18 cellular contexts compared by ENCODE assay signal in the genomic region with DNA sequence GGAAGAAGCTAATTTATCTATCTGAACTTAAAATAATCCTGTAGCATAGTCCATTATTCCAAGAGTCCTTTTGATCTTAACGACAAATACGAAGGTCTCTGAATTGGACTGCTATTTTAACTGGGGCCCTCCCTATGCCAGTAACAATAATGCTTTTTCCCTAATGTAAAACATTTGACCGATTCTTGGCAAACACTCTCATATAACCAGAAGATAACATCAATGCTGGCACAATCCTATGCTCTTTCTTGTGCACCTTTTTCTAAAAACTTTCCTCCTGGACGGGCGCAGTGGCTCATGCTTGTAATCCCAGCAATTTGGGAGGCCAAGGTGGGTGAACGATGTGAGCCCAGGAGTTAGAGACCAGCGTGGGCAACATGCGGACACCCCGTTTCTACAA. TPM values are rescaled to one million over a fixed set of nuclear protein-coding genes. Genes with fewer than 3 reads are reported as not detected.
DNase-seq lines count a peak whose midpoint lies in the region; ATAC-seq and TF ChIP-seq lines count a peak whose summit lies in the region.
"Had no signal": no experiment of that assay in that cellular context is flagged by ENCODE, and none has a peak within 500 bp of the region (broad histone marks: within the 10 kb centered on the region; RNA-seq: fewer than 3 reads in every experiment).

No MANE protein-coding gene starts in this region.

- H3K9me2 ChIP-seq in SK-N-SH = no peaks in the 10 kb centered on the region

- H3K27ac ChIP-seq in BLaER1 treated with 17β-estradiol and CSF1 and Interleukin-3, amounts not matched to agents 10 nM and 100 nM = peak overlapping the region in 9 of 11 experiments; percentile 17 to 63 (median 45); a peak in 12 of 22 replicates
- H3K27ac ChIP-seq in SK-N-SH (ENCODE audit: low read depth in 2 of 2, low read length in 1 of 2) (peak overlapping the region; percentile 31 to 51; a peak in 2 of 4 replicates), gastroesophageal sphincter (peak overlapping the region; percentile 53 to 72 (median 65)), psoas muscle (peak overlapping the region; percentile 70), foreskin keratinocyte (no peak overlapping the region)

- CTCF ChIA-PET in SK-N-SH (lab: Yijun Ruan, JAX) = no interaction called here

- intact Hi-C loops in psoas muscle (cut with DNase I) = loop anchor here in 1 of 2 donors (5.0 kb wide), 1 partner anchor 42 kb away; no protein-coding TSS in a partner anchor

- TF ChIP-seq EP300 in SK-N-SH (IDR thresholded peaks at IDR 0.05; ENCODE audit: borderline replicate concordance in 1 of 2, low read depth in 1 of 2, low read length in 1 of 2) (no peak), gastroesophageal sphincter (IDR thresholded peaks at IDR 0.05) (no peak)

- no peak for TF ChIP-seq CTCF in SK-N-SH (IDR thresholded peaks at IDR 0.05)
- no peak for TF ChIP-seq CTCF in gastroesophageal sphincter (IDR thresholded peaks at IDR 0.05)
- no peak for TF ChIP-seq CTCF in psoas muscle (IDR thresholded peaks at IDR 0.05)
- no peak for TF ChIP-seq CTCF in foreskin keratinocyte (conservative IDR thresholded peaks at IDR 0.05)

- H4K20me1 ChIP-seq in BLaER1 treated with 17β-estradiol and CSF1 and Interleukin-3, amounts not matched to agents 10 nM and 100 nM = peaks cover 0 to 27% (median 8%) of the 10 kb centered on the region in 11 experiments; a peak in 8 of 22 replicates
- H4K20me1 ChIP-seq in SK-N-SH (ENCODE audit: insufficient read depth) = peaks cover 10% of the 10 kb centered on the region

- H3K9ac ChIP-seq in BLaER1 treated with 17β-estradiol and CSF1 and Interleukin-3, amounts not matched to agents 10 nM and 100 nM = peak overlapping the region in 7 of 11 experiments; percentile 29 to 51 (median 39); a peak in 9 of 22 replicates
- no peak overlapping the region for H3K9ac ChIP-seq in SK-N-SH

- DNase-seq in SK-N-SH = no peak
- no peak for DNase-seq in psoas muscle
- no peak for DNase-seq in foreskin keratinocyte
- DNase-seq: activated CD4-positive, alpha-beta T cell treated with anti-CD3 and anti-CD28 coated beads, Interleukin-2, amount 50 U/mL, for 1 hour; activated naive CD8-positive, alpha-beta T cell treated with anti-CD3 and anti-CD28 coated beads, Interleukin-2, amount 10 ng/mL, durations not matched to agents 7 days and 5 days; CD4-positive, CD25-positive, alpha-beta regulatory T cell; dermis blood vessel endothelial cell; DMS153; NCI-H1694; NCI-H2171 treated with DMSO at 0.1 percent for 48 hours; NCI-H774; SHP77 treated with DMSO at 0.1 percent for 48 hours; stimulated activated CD4-positive, alpha-beta T cell treated with anti-CD3 and anti-CD28 coated beads, Interleukin-15, amount 100 ng/mL, for 24 hours had no signal

- H3K4me2 ChIP-seq in BLaER1 treated with 17β-estradiol and CSF1 and Interleukin-3, amounts not matched to agents 10 nM and 100 nM = peak overlapping the region; percentile 38 to 94 (median 75); a peak in 20 of 22 replicates
- no peak overlapping the region for H3K4me2 ChIP-seq in SK-N-SH

- H3F3A ChIP-seq in SK-N-SH (replicated peaks; ENCODE audit: insufficient read depth) = peaks cover 18% of the 10 kb centered on the region

- H3K4me1 ChIP-seq in BLaER1 treated with 17β-estradiol and CSF1 and Interleukin-3, amounts not matched to agents 10 nM and 100 nM = peaks cover 42 to 62% (median 57%) of the 10 kb centered on the region in 10 experiments
- peaks cover 9 to 23% of the 10 kb centered on the region in 2 experiments; a peak in 3 of 4 replicates for H3K4me1 ChIP-seq in SK-N-SH (ENCODE audit: control insufficient read depth in 1 of 2, insufficient read depth in 2 of 2, low read depth in 1 of 2, low read length in 1 of 2)
- H3K4me1 ChIP-seq in gastroesophageal sphincter = peaks cover 20 to 80% (median 24%) of the 10 kb centered on the region in 3 donors
- H3K4me1 ChIP-seq in psoas muscle = peaks cover 62% of the 10 kb centered on the region
- peaks cover 30% of the 10 kb centered on the region for H3K4me1 ChIP-seq in foreskin keratinocyte

- POLR2A ChIA-PET in SK-N-SH (lab: Yijun Ruan, JAX) = no interaction called here

- ATAC-seq in gastroesophageal sphincter (no peak), psoas muscle (no peak), HG03342 (IDR thresholded peaks at IDR 0.05; ENCODE audit: unreplicated experiment) (no peak), HG03439 (IDR thresholded peaks at IDR 0.05; ENCODE audit: unreplicated experiment) (no peak), HG03280 (IDR thresholded peaks at IDR 0.05; ENCODE audit: unreplicated experiment) (no peak), foreskin keratinocyte (no peak)

- no peaks in the 10 kb centered on the region for H3K27me3 ChIP-seq in BLaER1 treated with 17β-estradiol and CSF1 and Interleukin-3, amounts not matched to agents 10 nM and 100 nM
- H3K27me3 ChIP-seq in SK-N-SH (ENCODE audit: insufficient read depth) (no peaks in the 10 kb centered on the region), gastroesophageal sphincter (no peaks in the 10 kb centered on the region), psoas muscle (ENCODE audit: insufficient read depth in 3 of 3, low read length in 2 of 3) (no peaks in the 10 kb centered on the region), foreskin keratinocyte (no peaks in the 10 kb centered on the region)

- no peak overlapping the region for H2AFZ ChIP-seq in SK-N-SH (ENCODE audit: low read depth)

- peak overlapping the region in 3 of 10 experiments; percentile 15 to 27 (median 18); a peak in 2 of 20 replicates for H3K4me3 ChIP-seq in BLaER1 treated with 17β-estradiol and CSF1 and Interleukin-3, amounts not matched to agents 10 nM and 100 nM
- no peak overlapping the region for H3K4me3 ChIP-seq in SK-N-SH (ENCODE audit: low read depth in 2 of 2, low read length in 1 of 2)
- H3K4me3 ChIP-seq in gastroesophageal sphincter = no peak overlapping the region
- no peak overlapping the region for H3K4me3 ChIP-seq in psoas muscle

- TF ChIP-seq POLR2A in gastroesophageal sphincter (IDR thresholded peaks at IDR 0.05) = no peak

- peaks cover 0 to 27% (median 17%) of the 10 kb centered on the region in 11 experiments; a peak in 18 of 22 replicates for H3K9me3 ChIP-seq in BLaER1 treated with 17β-estradiol and CSF1 and Interleukin-3, amounts not matched to agents 10 nM and 100 nM (replicated peaks in 1 of 11)
- no peaks in the 10 kb centered on the region for H3K9me3 ChIP-seq in SK-N-SH
- H3K9me3 ChIP-seq in gastroesophageal sphincter = no peaks in the 10 kb centered on the region
- H3K9me3 ChIP-seq in psoas muscle = no peaks in the 10 kb centered on the region

- WGBS in SK-N-SH (ENCODE audit: low lambda C conversion rate) = 77% methylated on average over 9 of the region's 9 CpGs
- WGBS in gastroesophageal sphincter (ENCODE audit: low coverage in 1 of 2), 2 donors = 41 to 69% methylated on average over 2 to 8 of the region's 9 CpGs
- WGBS in psoas muscle, 3 donors = 89 to 91% (median 90%) methylated on average over 9 of the region's 9 CpGs

- peaks cover 99% of the 10 kb centered on the region for H3K79me2 ChIP-seq in SK-N-SH (ENCODE audit: insufficient read depth)

- no peak for TF ChIP-seq RAD21 in SK-N-SH (IDR thresholded peaks at IDR 0.05; ENCODE audit: low read length)

- peaks cover 32 to 60% (median 42%) of the 10 kb centered on the region in 11 experiments; a peak in 20 of 22 replicates for H3K36me3 ChIP-seq in BLaER1 treated with 17β-estradiol and CSF1 and Interleukin-3, amounts not matched to agents 10 nM and 100 nM
- H3K36me3 ChIP-seq in SK-N-SH (replicated peaks in 1 of 2; ENCODE audit: control insufficient read depth in 1 of 2, insufficient read depth in 2 of 2, low read length in 1 of 2) = peaks cover 12 to 31% of the 10 kb centered on the region in 2 experiments
- H3K36me3 ChIP-seq in gastroesophageal sphincter = peaks cover 0 to 11% of the 10 kb centered on the region in 2 donors
- H3K36me3 ChIP-seq in psoas muscle (ENCODE audit: insufficient read depth in 1 of 2, low read depth in 1 of 2) = peaks cover 2 to 37% of the 10 kb centered on the region in 2 donors

TF ChIP-seq in SK-N-SH, 30 proteins besides CTCF, POLR2A, EP300 and RAD21:
- TF ChIP-seq, protein P1, sequence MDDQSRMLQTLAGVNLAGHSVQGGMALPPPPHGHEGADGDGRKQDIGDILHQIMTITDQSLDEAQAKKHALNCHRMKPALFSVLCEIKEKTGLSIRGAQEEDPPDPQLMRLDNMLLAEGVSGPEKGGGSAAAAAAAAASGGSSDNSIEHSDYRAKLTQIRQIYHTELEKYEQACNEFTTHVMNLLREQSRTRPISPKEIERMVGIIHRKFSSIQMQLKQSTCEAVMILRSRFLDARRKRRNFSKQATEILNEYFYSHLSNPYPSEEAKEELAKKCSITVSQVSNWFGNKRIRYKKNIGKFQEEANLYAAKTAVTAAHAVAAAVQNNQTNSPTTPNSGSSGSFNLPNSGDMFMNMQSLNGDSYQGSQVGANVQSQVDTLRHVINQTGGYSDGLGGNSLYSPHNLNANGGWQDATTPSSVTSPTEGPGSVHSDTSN (IDR thresholded peaks at IDR 0.05) = peak; percentile 34
- TF ChIP-seq POLR2AphosphoS5 (IDR thresholded peaks at IDR 0.05; ENCODE audit: low read depth, low read length) (peak; percentile 32; the same call in 1 of the 2 replicates), JUND (IDR thresholded peaks at IDR 0.05) (no peak), FOXJ3 (CRISPR knock-in tag; IDR thresholded peaks at IDR 0.05) (no peak), NFIC (IDR thresholded peaks at IDR 0.05; ENCODE audit: borderline replicate concordance) (peak; percentile 54; the same call in 1 of the 2 replicates), TCF12 (IDR thresholded peaks at IDR 0.05) (peak; percentile 51)
- TF ChIP-seq, protein P2, sequence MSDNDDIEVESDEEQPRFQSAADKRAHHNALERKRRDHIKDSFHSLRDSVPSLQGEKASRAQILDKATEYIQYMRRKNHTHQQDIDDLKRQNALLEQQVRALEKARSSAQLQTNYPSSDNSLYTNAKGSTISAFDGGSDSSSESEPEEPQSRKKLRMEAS (IDR thresholded peaks at IDR 0.05; ENCODE audit: low read depth) = peak; percentile 8; the same call in 1 of the 2 replicates
- TF ChIP-seq, protein P3, sequence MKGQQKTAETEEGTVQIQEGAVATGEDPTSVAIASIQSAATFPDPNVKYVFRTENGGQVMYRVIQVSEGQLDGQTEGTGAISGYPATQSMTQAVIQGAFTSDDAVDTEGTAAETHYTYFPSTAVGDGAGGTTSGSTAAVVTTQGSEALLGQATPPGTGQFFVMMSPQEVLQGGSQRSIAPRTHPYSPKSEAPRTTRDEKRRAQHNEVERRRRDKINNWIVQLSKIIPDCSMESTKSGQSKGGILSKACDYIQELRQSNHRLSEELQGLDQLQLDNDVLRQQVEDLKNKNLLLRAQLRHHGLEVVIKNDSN (IDR thresholded peaks at IDR 0.05; ENCODE audit: borderline replicate concordance, low read depth) = no peak

RNA-seq across cellular contexts. Expression of a gene that starts 3.9 kb away (rescaled TPM):
- polyA plus RNA-seq in SK-N-SH (2012; rRNA removed) = 27.2 and 29.8 TPM in 2 replicates
- polyA plus RNA-seq in SK-N-SH (2012; cell fraction: cytosol; rRNA removed) = 35.1 and 44.4 TPM in 2 replicates
- polyA plus RNA-seq in SK-N-SH (2012; cell fraction: nucleus; rRNA removed) = 24.2 and 39.5 TPM in 2 replicates
- 100 to 1,000 TPM in 1 of 4 donors, 10 to 100 TPM in 3; 79.4 to 123 (median 88.4) TPM for total RNA-seq in gastroesophageal sphincter
- 100 to 1,000 TPM; 124 to 163 (median 138) TPM for total RNA-seq in psoas muscle
- 100 to 1,000 TPM in 1 of 3 donors, 10 to 100 TPM in 2; 35.7 to 135 (median 75.1) TPM for polyA plus RNA-seq in psoas muscle
- total RNA-seq in foreskin keratinocyte = 76.7 and 80.5 TPM in 2 replicates
- 41.6 and 49.1 TPM in 2 replicates for polyA plus RNA-seq in foreskin keratinocyte
